In genomic region chr9:81468084-81468595, GRCh38 we compare ENCODE assay signal across 2 cellular contexts.
TF ChIP-seq lines count a peak whose summit lies in the region.

No MANE protein-coding gene starts in this region.

TF ChIP-seq in IMR-90, 13 proteins besides CTCF, POLR2A, EP300 and RAD21 (continued from another document):
- TF ChIP-seq USF2 (IDR thresholded peaks at IDR 0.05; ENCODE audit: low read depth, low read length) (no peak), BHLHE40 (IDR thresholded peaks at IDR 0.05; ENCODE audit: low read depth, low read length) (no peak), CHD1 (IDR thresholded peaks at IDR 0.05; ENCODE audit: low read depth, low read length) (no peak), MAFK (IDR thresholded peaks at IDR 0.05; ENCODE audit: low read depth, low read length) (no peak), CEBPB (IDR thresholded peaks at IDR 0.05; ENCODE audit: low read depth, low read length) (no peak)

TF ChIP-seq in H1, 55 proteins besides CTCF, POLR2A, EP300 and RAD21 (continued from another document):
- no peak for TF ChIP-seq RFX5 (IDR thresholded peaks at IDR 0.05; ENCODE audit: borderline replicate concordance, low read depth, low read length)
- no peak for TF ChIP-seq TEAD4 (IDR thresholded peaks at IDR 0.05; ENCODE audit: low read depth, low read length)
- no peak for TF ChIP-seq CBX5 (IDR thresholded peaks at IDR 0.05; ENCODE audit: low read depth, low read length)
- no peak for TF ChIP-seq MAFK (IDR thresholded peaks at IDR 0.05; ENCODE audit: low read depth, low read length)
- TF ChIP-seq ASH2L (IDR thresholded peaks at IDR 0.05; ENCODE audit: low read length) = no peak
- TF ChIP-seq NANOG (IDR thresholded peaks at IDR 0.05; ENCODE audit: insufficient read depth, low read depth, low read length, poor library complexity, severe bottlenecking) = no peak
- TF ChIP-seq EGR1 (IDR thresholded peaks at IDR 0.05; ENCODE audit: borderline replicate concordance, low read depth, low read length) = no peak
- TF ChIP-seq POLR2AphosphoS5 (IDR thresholded peaks at IDR 0.05; ENCODE audit: low read depth, low read length) = no peak
- no peak for TF ChIP-seq SP2 (IDR thresholded peaks at IDR 0.05; ENCODE audit: low read length)
- no peak for TF ChIP-seq TBP (IDR thresholded peaks at IDR 0.05; ENCODE audit: low read depth, low read length)
- no peak for TF ChIP-seq POU5F1 (IDR thresholded peaks at IDR 0.05; ENCODE audit: low read depth, low read length)
- no peak for TF ChIP-seq TAF7 (optimal IDR thresholded peaks at IDR 0.05; ENCODE audit: borderline replicate concordance, low read depth, low read length)
- no peak for TF ChIP-seq SAP30 (IDR thresholded peaks at IDR 0.05; ENCODE audit: insufficient read depth, insufficient replicate concordance, low read length)
- no peak for TF ChIP-seq ZNF274 (IDR thresholded peaks at IDR 0.05; ENCODE audit: borderline replicate concordance, extremely low read depth, low read length)
- no peak for TF ChIP-seq ATF3 (IDR thresholded peaks at IDR 0.05; ENCODE audit: insufficient read depth, low read depth, low read length)
